Comparison of ENCODE assay signal across 8 cellular contexts in the genomic region with DNA sequence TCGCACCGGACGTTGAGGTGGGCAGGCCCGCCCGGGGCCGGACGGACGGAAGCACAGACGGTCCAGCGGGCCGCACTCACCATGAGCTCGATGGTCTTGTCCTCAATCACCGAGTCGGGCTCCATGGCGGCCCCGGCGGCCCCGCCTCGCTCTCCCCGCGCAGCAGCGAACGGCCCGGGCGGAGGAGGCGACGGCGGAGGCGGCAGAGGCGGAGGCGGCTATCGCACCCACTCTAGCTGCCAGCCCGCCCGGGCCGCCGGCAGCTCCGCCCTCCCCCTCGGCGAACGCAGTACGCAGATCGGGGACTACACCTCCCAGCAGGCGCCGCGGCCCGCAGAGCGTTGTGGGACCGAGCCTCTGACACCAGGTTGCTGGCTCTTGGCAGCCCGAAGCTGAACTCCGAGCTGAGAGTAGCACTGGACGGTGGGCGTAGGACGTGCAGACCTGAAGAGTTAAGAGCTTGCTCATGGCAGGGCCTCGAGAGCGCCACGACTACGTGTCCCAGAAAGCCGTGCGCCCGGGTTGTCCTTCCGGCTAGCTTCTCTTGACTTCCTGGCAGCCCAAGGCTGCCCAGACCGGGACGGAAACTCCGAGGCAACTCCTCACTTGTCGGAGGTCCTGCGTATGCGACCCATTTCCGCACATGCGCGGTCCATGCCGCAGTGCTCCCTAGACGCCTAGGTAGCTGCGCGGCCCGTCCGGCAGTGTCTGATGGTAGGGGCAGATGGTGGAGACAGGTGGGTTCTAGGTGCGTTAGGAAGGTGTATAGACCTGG. TPM values are rescaled to one million over a fixed set of nuclear protein-coding genes. Genes with fewer than 3 reads are reported as not detected.
A peak's percentile ranks its signal among the peaks of the same experiment; 100 is the strongest.
DNase-seq lines count a peak whose midpoint lies in the region; ATAC-seq and TF ChIP-seq lines count a peak whose summit lies in the region.

A gene (minus strand): TSS at position 261 of the 775 bp plus-strand sequence. CDS start 136 bp downstream, at position 125.

- H3K4me1 ChIP-seq in SK-N-SH (ENCODE audit: control insufficient read depth in 1 of 2, insufficient read depth in 2 of 2, low read depth in 1 of 2, low read length in 1 of 2) (peaks cover 17 to 20% of the 10 kb centered on the region in 2 experiments), testis (peaks cover 28% of the 10 kb centered on the region)

- peaks cover 6% of the 10 kb centered on the region for H3F3A ChIP-seq in SK-N-SH (replicated peaks; ENCODE audit: insufficient read depth)

- TF ChIP-seq EP300 in SK-N-SH (IDR thresholded peaks at IDR 0.05; ENCODE audit: borderline replicate concordance in 1 of 2, low read depth in 1 of 2, low read length in 1 of 2) = no peak

- WGBS in SK-N-SH (ENCODE audit: low lambda C conversion rate) = 2% methylated on average over 32 of the region's 77 CpGs
- 0% methylated on average over 10 to 67 of the region's 77 CpGs for WGBS in testis, 2 donors

- H3K9me3 Mint-ChIP-seq in activated naive CD4-positive, alpha-beta T cell treated with anti-CD3 and anti-CD28 coated beads, Interleukin-2, amount 50 U/mL, for 24 hours = no peaks in the 10 kb centered on the region

- peaks cover 8% of the 10 kb centered on the region for H3K36me3 Mint-ChIP-seq in activated naive CD4-positive, alpha-beta T cell treated with anti-CD3 and anti-CD28 coated beads, Interleukin-2, amount 50 U/mL, for 24 hours

- H3K27me3 ChIP-seq in SK-N-SH (ENCODE audit: insufficient read depth) (no peaks in the 10 kb centered on the region), testis (no peaks in the 10 kb centered on the region)

- DNase-seq in GM04504 (ENCODE audit: low read depth) = peak; percentile 93
- DNase-seq in NCI-H1048 (lab: John Stamatoyannopoulos, UW) = peak; percentile 97
- peak; percentile 93 for DNase-seq in SK-N-SH
- DNase-seq in glomerular endothelial cell (ENCODE audit: extremely low read depth, low read depth, low spot score) = peak; percentile 74
- peak; percentile 66 for DNase-seq in omental fat pad (ENCODE audit: low spot score)
- peak; percentile 98 for DNase-seq in testis

- peak within 1 kb of the TSS; percentile 97 for H3K9ac ChIP-seq in SK-N-SH

- H4K20me1 ChIP-seq in SK-N-SH (ENCODE audit: insufficient read depth) = peaks cover 42% of the 10 kb centered on the region

- peak within 1 kb of the TSS; percentile 97 to 98 for H3K27ac ChIP-seq in SK-N-SH (ENCODE audit: low read depth in 2 of 2, low read length in 1 of 2)
- H3K27ac ChIP-seq in testis = peak within 1 kb of the TSS; percentile 99 to 100

- peak; percentile 80 for ATAC-seq in HG02571 (IDR thresholded peaks at IDR 0.05; ENCODE audit: unreplicated experiment)
- peak; percentile 95 for ATAC-seq in omental fat pad (ENCODE audit: low FRiP score)

- no peaks in the 10 kb centered on the region for H3K36me3 ChIP-seq in SK-N-SH (replicated peaks in 1 of 2; ENCODE audit: control insufficient read depth in 1 of 2, insufficient read depth in 2 of 2, low read length in 1 of 2)
- H3K36me3 ChIP-seq in testis (ENCODE audit: low read depth, missing control alignments) = no peaks in the 10 kb centered on the region

- POLR2A ChIA-PET in SK-N-SH (lab: Yijun Ruan, JAX) = interaction anchor here (0.6 to 1.4 kb wide), 6 partner anchors 13 to 287 kb away, joined by 3 to 9 read pairs (median 4); a partner anchor contains a TSS

- TF ChIP-seq CTCF in SK-N-SH (IDR thresholded peaks at IDR 0.05) (no peak), omental fat pad (IDR thresholded peaks at IDR 0.05) (no peak), testis (IDR thresholded peaks at IDR 0.05) (peak in 1 of 3 experiments; percentile 17)

- H2AFZ ChIP-seq in SK-N-SH (ENCODE audit: low read depth) = peak within 1 kb of the TSS; percentile 97

- H3K9me3 ChIP-seq in SK-N-SH (no peaks in the 10 kb centered on the region), testis (no peaks in the 10 kb centered on the region)

- peak within 1 kb of the TSS; percentile 99 for H3K4me3 Mint-ChIP-seq in activated naive CD4-positive, alpha-beta T cell treated with anti-CD3 and anti-CD28 coated beads, Interleukin-2, amount 50 U/mL, for 24 hours

- intact Hi-C loops in testis (cut with DNase I; ENCODE audit: low total_unique reads) = no loop called here

- peaks cover 59% of the 10 kb centered on the region for H3K4me1 Mint-ChIP-seq in activated naive CD4-positive, alpha-beta T cell treated with anti-CD3 and anti-CD28 coated beads, Interleukin-2, amount 50 U/mL, for 24 hours

- no peaks in the 10 kb centered on the region for H3K9me2 ChIP-seq in SK-N-SH

- CTCF ChIA-PET in SK-N-SH (lab: Yijun Ruan, JAX) = interaction anchor here (0.6 to 3.8 kb wide), 11 partner anchors 22 to 594 kb away, joined by 3 to 26 read pairs (median 5); a partner anchor contains a TSS

- peak within 1 kb of the TSS; percentile 94 for H3K4me2 ChIP-seq in SK-N-SH

- TF ChIP-seq POLR2A in testis (IDR thresholded peaks at IDR 0.05) = peak; percentile 72

- peak within 1 kb of the TSS; percentile 99 for H3K27ac Mint-ChIP-seq in activated naive CD4-positive, alpha-beta T cell treated with anti-CD3 and anti-CD28 coated beads, Interleukin-2, amount 50 U/mL, for 24 hours

- no peak for TF ChIP-seq RAD21 in SK-N-SH (IDR thresholded peaks at IDR 0.05; ENCODE audit: low read length)

- H3K27me3 Mint-ChIP-seq in activated naive CD4-positive, alpha-beta T cell treated with anti-CD3 and anti-CD28 coated beads, Interleukin-2, amount 50 U/mL, for 24 hours = no peaks in the 10 kb centered on the region

- peaks cover 57% of the 10 kb centered on the region for H3K79me2 ChIP-seq in SK-N-SH (ENCODE audit: insufficient read depth)

- peak within 1 kb of the TSS; percentile 85 to 94 for H3K4me3 ChIP-seq in SK-N-SH (ENCODE audit: low read depth in 2 of 2, low read length in 1 of 2)
- peak within 1 kb of the TSS; percentile 99 for H3K4me3 ChIP-seq in testis

TF ChIP-seq in SK-N-SH, 30 proteins besides CTCF, POLR2A, EP300 and RAD21 (continues in another document):
- no peak for TF ChIP-seq TEAD4 (IDR thresholded peaks at IDR 0.05; ENCODE audit: borderline replicate concordance, insufficient read depth)
- TF ChIP-seq, protein P1, sequence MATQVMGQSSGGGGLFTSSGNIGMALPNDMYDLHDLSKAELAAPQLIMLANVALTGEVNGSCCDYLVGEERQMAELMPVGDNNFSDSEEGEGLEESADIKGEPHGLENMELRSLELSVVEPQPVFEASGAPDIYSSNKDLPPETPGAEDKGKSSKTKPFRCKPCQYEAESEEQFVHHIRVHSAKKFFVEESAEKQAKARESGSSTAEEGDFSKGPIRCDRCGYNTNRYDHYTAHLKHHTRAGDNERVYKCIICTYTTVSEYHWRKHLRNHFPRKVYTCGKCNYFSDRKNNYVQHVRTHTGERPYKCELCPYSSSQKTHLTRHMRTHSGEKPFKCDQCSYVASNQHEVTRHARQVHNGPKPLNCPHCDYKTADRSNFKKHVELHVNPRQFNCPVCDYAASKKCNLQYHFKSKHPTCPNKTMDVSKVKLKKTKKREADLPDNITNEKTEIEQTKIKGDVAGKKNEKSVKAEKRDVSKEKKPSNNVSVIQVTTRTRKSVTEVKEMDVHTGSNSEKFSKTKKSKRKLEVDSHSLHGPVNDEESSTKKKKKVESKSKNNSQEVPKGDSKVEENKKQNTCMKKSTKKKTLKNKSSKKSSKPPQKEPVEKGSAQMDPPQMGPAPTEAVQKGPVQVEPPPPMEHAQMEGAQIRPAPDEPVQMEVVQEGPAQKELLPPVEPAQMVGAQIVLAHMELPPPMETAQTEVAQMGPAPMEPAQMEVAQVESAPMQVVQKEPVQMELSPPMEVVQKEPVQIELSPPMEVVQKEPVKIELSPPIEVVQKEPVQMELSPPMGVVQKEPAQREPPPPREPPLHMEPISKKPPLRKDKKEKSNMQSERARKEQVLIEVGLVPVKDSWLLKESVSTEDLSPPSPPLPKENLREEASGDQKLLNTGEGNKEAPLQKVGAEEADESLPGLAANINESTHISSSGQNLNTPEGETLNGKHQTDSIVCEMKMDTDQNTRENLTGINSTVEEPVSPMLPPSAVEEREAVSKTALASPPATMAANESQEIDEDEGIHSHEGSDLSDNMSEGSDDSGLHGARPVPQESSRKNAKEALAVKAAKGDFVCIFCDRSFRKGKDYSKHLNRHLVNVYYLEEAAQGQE (IDR thresholded peaks at IDR 0.05; ENCODE audit: low read depth, low read length) = no peak
- peak; percentile 75 for TF ChIP-seq MXI1 (IDR thresholded peaks at IDR 0.05; ENCODE audit: low read depth, low read length)
- TF ChIP-seq, protein P2, sequence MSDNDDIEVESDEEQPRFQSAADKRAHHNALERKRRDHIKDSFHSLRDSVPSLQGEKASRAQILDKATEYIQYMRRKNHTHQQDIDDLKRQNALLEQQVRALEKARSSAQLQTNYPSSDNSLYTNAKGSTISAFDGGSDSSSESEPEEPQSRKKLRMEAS (IDR thresholded peaks at IDR 0.05; ENCODE audit: low read depth) = peak; percentile 43; the same call in 1 of the 2 replicates
- TF ChIP-seq EZH2phosphoT487 (IDR thresholded peaks at IDR 0.05; ENCODE audit: borderline replicate concordance, low read depth) = no peak
- peak; percentile 97 for TF ChIP-seq GABPA (IDR thresholded peaks at IDR 0.05; ENCODE audit: low read depth)
- no peak for TF ChIP-seq RXRA (IDR thresholded peaks at IDR 0.05; ENCODE audit: borderline replicate concordance, low read depth)
- TF ChIP-seq TCF12 (IDR thresholded peaks at IDR 0.05) = no peak
- TF ChIP-seq TAF1 (IDR thresholded peaks at IDR 0.05; ENCODE audit: borderline replicate concordance, low read depth, low read length) = peak; percentile 89
- TF ChIP-seq GATA2 (CRISPR knock-in tag; IDR thresholded peaks at IDR 0.05) = no peak
- peak; percentile 67 for TF ChIP-seq CHD2 (IDR thresholded peaks at IDR 0.05; ENCODE audit: low read length, partially characterized antibody)
- TF ChIP-seq YY1 (IDR thresholded peaks at IDR 0.05; ENCODE audit: low read depth) = 0 out of 2 replicates have a peak, but pooled peaks have one; percentile 25
- peak; percentile 80; the same call in 1 of the 2 replicates for TF ChIP-seq ELF1 (IDR thresholded peaks at IDR 0.05)
- no peak for TF ChIP-seq RFX5 (IDR thresholded peaks at IDR 0.05; ENCODE audit: low read length)

RNA-seq across cellular contexts. Expression of the gene that starts here (rescaled TPM):
- polyA plus RNA-seq in SK-N-SH (2012; rRNA removed) (37.5 and 51.1 TPM in 2 replicates), testis (ENCODE audit: insufficient read depth, low read depth, low replicate concordance) (46.3 TPM)
- 42.5 and 48.0 TPM in 2 replicates for polyA plus RNA-seq in SK-N-SH (2012; cell fraction: cytosol; rRNA removed)
- polyA plus RNA-seq in SK-N-SH (2012; cell fraction: nucleus; rRNA removed) = 20.9 and 40.9 TPM in 2 replicates
- total RNA-seq in glomerular endothelial cell (40.1 and 53.7 TPM in 2 replicates), omental fat pad (10 to 100 TPM; 44.6 to 60.9 (median 55.7) TPM), testis (10 to 100 TPM; 60.6 to 61.8 TPM)

Comparison
In these comparisons a context has a peak if more than half of its experiments do, and no peak if none do; other contexts are left out.
1. Peak in every context shown above with its lines: DNase-seq, ATAC-seq, H3K4me3 ChIP-seq and H3K27ac ChIP-seq.